ENCODE assay signal across 1 cellular context in genomic region chr11:37999171-37999570, GRCh38.
TF ChIP-seq lines count a peak whose summit lies in the region.

No MANE protein-coding gene starts in this region.

TF ChIP-seq in HepG2, 621 proteins besides CTCF, POLR2A, EP300 and RAD21 (continued from another document):
- TF ChIP-seq TFAP4 (IDR thresholded peaks at IDR 0.05; ENCODE audit: borderline replicate concordance, low read depth) (no peak), ZNF513 (CRISPR knock-in tag; conservative IDR thresholded peaks at IDR 0.05) (no peak), ZFP36L1 (CRISPR knock-in tag; IDR thresholded peaks at IDR 0.05) (no peak), ZKSCAN5 (CRISPR knock-in tag; IDR thresholded peaks at IDR 0.05) (no peak), ZNF253 (CRISPR knock-in tag; IDR thresholded peaks at IDR 0.05; ENCODE audit: borderline replicate concordance) (no peak), KDM5B (CRISPR knock-in tag; IDR thresholded peaks at IDR 0.05; ENCODE audit: borderline replicate concordance) (no peak), ZNF678 (CRISPR knock-in tag; IDR thresholded peaks at IDR 0.05) (no peak), NFE2L2 (IDR thresholded peaks at IDR 0.05; ENCODE audit: low read length) (no peak), TFE3 (CRISPR knock-in tag; IDR thresholded peaks at IDR 0.05) (no peak), ZNF788 (CRISPR knock-in tag; IDR thresholded peaks at IDR 0.05; ENCODE audit: borderline replicate concordance) (no peak), ZNF879 (CRISPR knock-in tag; IDR thresholded peaks at IDR 0.05) (no peak), MAFK (conservative IDR thresholded peaks at IDR 0.05 in 1 of 2, IDR thresholded peaks at IDR 0.05 in 1 of 2; ENCODE audit: low read length in 2 of 2) (peak in 1 of 2 experiments; percentile 61; a peak in 3 of 4 replicates)
